8 cellular contexts compared by ENCODE assay signal in genomic region chr2:72745679-72746368, GRCh38.
A peak's percentile ranks its signal among the peaks of the same experiment; 100 is the strongest.
DNase-seq lines count a peak whose midpoint lies in the region; ATAC-seq and TF ChIP-seq lines count a peak whose summit lies in the region.

No MANE protein-coding gene starts in this region.

- H3K27me3 ChIP-seq in BJ (ENCODE audit: control insufficient read depth, insufficient read depth, low read length) (no peaks in the 10 kb centered on the region), H9 (ENCODE audit: insufficient read depth, low read length) (no peaks in the 10 kb centered on the region), upper lobe of right lung (no peaks in the 10 kb centered on the region)

- H3K14ac ChIP-seq in H9 (ENCODE audit: insufficient read depth, low read length) = no peak overlapping the region

- TF ChIP-seq CTCF in BJ (IDR thresholded peaks at IDR 0.05; ENCODE audit: insufficient read depth, low read depth, low read length) (peak; percentile 69), H9 (conservative IDR thresholded peaks at IDR 0.05) (peak; percentile 85), upper lobe of right lung (IDR thresholded peaks at IDR 0.05) (peak; percentile 74)

- ATAC-seq in upper lobe of right lung (peak; percentile 69), GM21381 (IDR thresholded peaks at IDR 0.05; ENCODE audit: unreplicated experiment) (no peak), HG02571 (IDR thresholded peaks at IDR 0.05; ENCODE audit: unreplicated experiment) (no peak)

- H3K4ac ChIP-seq in H9 (ENCODE audit: low read depth, low read length) = no peak overlapping the region

- no peak overlapping the region for H3T11ph ChIP-seq in H9 (ENCODE audit: low read length)

- H3K23ac ChIP-seq in H9 (ENCODE audit: insufficient read length, low read depth, low read length) = no peak overlapping the region

- H3K9me3 Mint-ChIP-seq in H9 = no peaks in the 10 kb centered on the region

- no peak overlapping the region for H3K27ac ChIP-seq in H9 (ENCODE audit: insufficient read length, low read depth, low read length)
- no peak overlapping the region for H3K27ac ChIP-seq in upper lobe of right lung

- no peaks in the 10 kb centered on the region; the same call in 1 of the 2 replicates for H3K79me2 ChIP-seq in H9 (ENCODE audit: insufficient read depth, low read length)

- no peak overlapping the region for H3K4me2 ChIP-seq in H9 (ENCODE audit: insufficient read depth, insufficient read length, low read length)

- H3K9ac ChIP-seq in H9 (ENCODE audit: extremely low read depth, insufficient read length, low read length) = no peak overlapping the region

- no peak overlapping the region for H4K5ac ChIP-seq in H9 (ENCODE audit: insufficient read length, low read depth, low read length)

- H3K4me3 ChIP-seq in BJ (ENCODE audit: low read depth, low read length) (no peak overlapping the region), upper lobe of right lung (no peak overlapping the region)

- H3K79me1 ChIP-seq in H9 (ENCODE audit: insufficient read depth, low read depth, low read length, poor library complexity, severe bottlenecking) = peaks cover 3% of the 10 kb centered on the region

- peaks cover 17 to 18% of the 10 kb centered on the region in 2 experiments for H3K4me1 Mint-ChIP-seq in H9

- H4K20me1 ChIP-seq in H9 (ENCODE audit: control insufficient read depth, insufficient read depth, insufficient read length) = no peaks in the 10 kb centered on the region

- no peak overlapping the region for H2AFZ ChIP-seq in H9 (ENCODE audit: low read length)

- H3K27me3 Mint-ChIP-seq in H9 (ENCODE audit: low read depth) = no peaks in the 10 kb centered on the region

- no peaks in the 10 kb centered on the region for H3K9me3 ChIP-seq in H9 (ENCODE audit: control insufficient read depth, low read depth, low read length)
- H3K9me3 ChIP-seq in upper lobe of right lung = no peaks in the 10 kb centered on the region

- H2BK12ac ChIP-seq in H9 (ENCODE audit: insufficient read length, low read depth, low read length) = no peak overlapping the region

- H2AK5ac ChIP-seq in H9 (ENCODE audit: insufficient read length, low read length) = no peak overlapping the region

- no peak overlapping the region for H3K18ac ChIP-seq in H9 (ENCODE audit: insufficient read length, low read depth, low read length)

- H4K8ac ChIP-seq in H9 (replicated peaks; ENCODE audit: insufficient read length, low read depth, low read length) = no peak overlapping the region

- no peak overlapping the region for H2BK15ac ChIP-seq in H9 (ENCODE audit: low read depth, low read length)

- no peak overlapping the region for H3K56ac ChIP-seq in H9 (ENCODE audit: insufficient read length, low read depth, low read length)

- POLR2A ChIA-PET in BJ (lab: Charles Lee) = no interaction called here

- H3K23me2 ChIP-seq in H9 (ENCODE audit: insufficient read length, low read depth, low read length, poor library complexity, severe bottlenecking) = no peaks in the 10 kb centered on the region

- no CpG with 5 or more reads among the region's 2 CpGs for WGBS in H9 (ENCODE audit: extremely low coverage, insufficient read length, low lambda C conversion rate)

- intact Hi-C loops in upper lobe of right lung (cut with DNase I) = no loop called here

- no peaks in the 10 kb centered on the region; the same call in 1 of the 2 replicates for H3K36me3 ChIP-seq in BJ (ENCODE audit: control insufficient read depth, insufficient read depth, low read length)
- H3K36me3 ChIP-seq in upper lobe of right lung = no peaks in the 10 kb centered on the region

- H3K27ac Mint-ChIP-seq in H9 = no peak overlapping the region; a peak in 1 of 7 replicates

- H2BK120ac ChIP-seq in H9 (ENCODE audit: low read depth, low read length, poor library complexity, severe bottlenecking) = no peak overlapping the region

- H2BK20ac ChIP-seq in H9 (ENCODE audit: low read depth, low read length, poor library complexity, severe bottlenecking) = no peak overlapping the region

- H3K4me3 Mint-ChIP-seq in H9 = no peak overlapping the region

- CTCF ChIA-PET in BJ (lab: Yijun Ruan, JAX) = interaction anchor here (0.6 to 2.4 kb wide), 16 partner anchors 8 to 1200 kb away, joined by 3 to 10 read pairs (median 4); no protein-coding TSS in a partner anchor

- peaks cover 2% of the 10 kb centered on the region; the same call in 1 of the 2 replicates for H3K4me1 ChIP-seq in H9 (ENCODE audit: insufficient read depth, low read length)
- H3K4me1 ChIP-seq in upper lobe of right lung = peaks cover 4% of the 10 kb centered on the region

- H2BK5ac ChIP-seq in H9 (ENCODE audit: insufficient read length, low read length) = no peak overlapping the region

- DNase-seq in BJ (ENCODE audit: low read depth) = peak; percentile 25
- no peak for DNase-seq in H9
- DNase-seq in NCI-H460 (ENCODE audit: extremely low read depth, low read depth) = peak; percentile 61
- DNase-seq in brain pericyte (ENCODE audit: low read depth, low spot score) = peak; percentile 27
- DNase-seq in kidney glomerular epithelial cell (lab: John Stamatoyannopoulos, UW) = peak; percentile 41
- no peak for DNase-seq in upper lobe of right lung

- no peak overlapping the region for H4K91ac ChIP-seq in H9 (ENCODE audit: insufficient read length, low read depth, low read length)

- peaks cover 4% of the 10 kb centered on the region in 3 experiments; a peak in 4 of 7 replicates for H3K36me3 Mint-ChIP-seq in H9 (ENCODE audit: insufficient read depth in 1 of 3, low read depth in 3 of 3)

Comparison
In these comparisons a context has a peak if more than half of its experiments do, and no peak if none do; other contexts are left out.
1. DNase-seq: peak in BJ (single experiment), NCI-H460 (single experiment), brain pericyte (single experiment) and kidney glomerular epithelial cell (single experiment); none in H9 (single experiment) and upper lobe of right lung (single experiment).
2. Peak in every context shown above with its lines, with median percentiles within 50 percentile points of each other: CTCF ChIP-seq.